Comparison of ENCODE assay signal across 9 cellular contexts in genomic region chr9:124859803-124860581, GRCh38. TPM values are rescaled to one million over a fixed set of nuclear protein-coding genes. Genes with fewer than 3 reads are reported as not detected.
DNase-seq lines count a peak whose midpoint lies in the region; ATAC-seq and TF ChIP-seq lines count a peak whose summit lies in the region.
"Had no signal": no experiment of that assay in that cellular context is flagged by ENCODE, and none has a peak within 500 bp of the region (broad histone marks: within the 10 kb centered on the region; RNA-seq: fewer than 3 reads in every experiment).

No MANE protein-coding gene starts in this region.

- H3K27me3 ChIP-seq in BE2C (no peaks in the 10 kb centered on the region), mucosa of stomach (ENCODE audit: control insufficient read depth, insufficient read depth, low read length) (no peaks in the 10 kb centered on the region)

- H3K4me1 ChIP-seq in BE2C: no peaks in the 10 kb centered on the region
- H3K4me1 ChIP-seq in mucosa of stomach (ENCODE audit: control insufficient read depth, insufficient read depth, low read length): peaks cover 22% of the 10 kb centered on the region

- H3K4me3 ChIP-seq in BE2C (ENCODE audit: low read depth, low read length) (peak overlapping the region; percentile 93), mucosa of stomach (ENCODE audit: low read length) (peak overlapping the region; percentile 82)

- H3K4me1 Mint-ChIP-seq in brain: peaks cover 35% of the 10 kb centered on the region

- no peak for ATAC-seq in GM21825 (IDR thresholded peaks at IDR 0.05; ENCODE audit: unreplicated experiment)

- H3K36me3 ChIP-seq in BE2C (peaks cover 49% of the 10 kb centered on the region), mucosa of stomach (ENCODE audit: control insufficient read depth, insufficient read depth, low read length) (peaks cover 21% of the 10 kb centered on the region)

- peak overlapping the region; percentile 75 for H3K9ac ChIP-seq in mucosa of stomach (ENCODE audit: low read length)

- peak overlapping the region; percentile 66 to 99 (median 94) for H3K27ac Mint-ChIP-seq in brain

- H3K4me3 Mint-ChIP-seq in brain: peak overlapping the region; percentile 92 to 99 (median 96)

- peaks cover 4% of the 10 kb centered on the region for H3K27me3 Mint-ChIP-seq in brain

- no peaks in the 10 kb centered on the region for H3K9me3 ChIP-seq in BE2C
- no peaks in the 10 kb centered on the region for H3K9me3 ChIP-seq in mucosa of stomach (ENCODE audit: control insufficient read depth, low read length)

- DNase-seq in BE2C (no peak), KBM-7 (peak; percentile 27), globus pallidus (ENCODE audit: low spot score) (no peak), SW 1271 (lab: John Stamatoyannopoulos, UW) (no peak)
- no peak for DNase-seq in activated CD4-positive, alpha-beta T cell treated with anti-CD3 and anti-CD28 coated beads, Interleukin-2, amount 50 U/mL, for 1 hour
- DNase-seq: NCI-H2029 had no signal

- peaks cover 31% of the 10 kb centered on the region for H3K36me3 Mint-ChIP-seq in brain

- no peak for TF ChIP-seq CTCF in BE2C (IDR thresholded peaks at IDR 0.05; ENCODE audit: low read depth, low read length)
- TF ChIP-seq CTCF in brain (conservative IDR thresholded peaks at IDR 0.05): no peak

- in situ Hi-C loops in KBM-7 (cut with MboI; ENCODE audit: low pct_unique_long_range_greater_than_20kb, low sequenced_read_pairs): loop anchor here (5.0 to 25.0 kb wide), 2 partner anchors 88 to 527 kb away; partner anchors contain the start of gene NR6A1

- H3K9me3 Mint-ChIP-seq in brain: no peaks in the 10 kb centered on the region

RNA-seq across cellular contexts. Expression of gene RPL35, which starts 1.8 kb away (rescaled TPM):
- polyA plus RNA-seq in BE2C (2012; ENCODE audit: insufficient read depth, insufficient read length, low read depth): 2,605 TPM
- 2,927 TPM for polyA plus RNA-seq in brain (ENCODE audit: insufficient read depth, low read depth, low replicate concordance)

RNA-seq across cellular contexts. Expression of gene ARPC5L, which starts 1.9 kb away (rescaled TPM):
- polyA plus RNA-seq in BE2C (2012; ENCODE audit: insufficient read depth, insufficient read length, low read depth): 121 TPM
- polyA plus RNA-seq in brain (ENCODE audit: insufficient read depth, low read depth, low replicate concordance): 69.8 TPM

RNA-seq across cellular contexts. Expression of gene WDR38, which starts 6.7 kb away (rescaled TPM):
- polyA plus RNA-seq in BE2C (2012; ENCODE audit: insufficient read depth, insufficient read length, low read depth): not detected
- not detected for polyA plus RNA-seq in brain (ENCODE audit: insufficient read depth, low read depth, low replicate concordance)
